19 cellular contexts compared by ENCODE assay signal in genomic region chr6:163732479-163732878, GRCh38.
"Had no signal": no experiment of that assay in that cellular context is flagged by ENCODE, and none has a peak within 500 bp of the region (broad histone marks: within the 10 kb centered on the region; RNA-seq: fewer than 3 reads in every experiment).

No MANE protein-coding gene starts in this region.

- H3K27me3 ChIP-seq: breast epithelium, heart right ventricle, neutrophil, ovary, right atrium auricular region had no signal

- H3K9me3 ChIP-seq: breast epithelium, heart right ventricle, neutrophil, ovary, prostate gland, right atrium auricular region had no signal

- H3K4me3 ChIP-seq: breast epithelium, coronary artery, heart right ventricle, ovary, prostate gland, right atrium auricular region had no signal

- H3K4me1 ChIP-seq: breast epithelium, prostate gland had no signal

- H3K27ac ChIP-seq: breast epithelium, coronary artery, epithelial cell of prostate, heart right ventricle, neutrophil, ovary, prostate gland had no signal

- H3K27ac Mint-ChIP-seq: activated naive CD8-positive, alpha-beta T cell treated with anti-CD3 and anti-CD28 coated beads for 36 hours; endodermal cell; T-helper 17 cell had no signal

- DNase-seq: activated CD4-positive, alpha-beta T cell treated with anti-CD3 and anti-CD28 coated beads for 4 hours; activated CD4-positive, alpha-beta T cell treated with anti-CD3 and anti-CD28 coated beads, Interleukin-2, amount 50 U/mL, for 48 hours; activated CD4-positive, CD25-positive, alpha-beta regulatory T cell; activated naive CD4-positive, alpha-beta T cell treated with Interleukin-2 at 50 U/mL for 16 hours; activated naive CD8-positive, alpha-beta T cell treated with anti-CD3 and anti-CD28 coated beads for 36 hours; activated T-cell treated with anti-CD3 and anti-CD28 coated beads, Interleukin-2, amount 50 U/mL, for 48 hours; heart right ventricle; left ventricle myocardium superior; ovary; stimulated activated CD4-positive, alpha-beta T cell treated with anti-CD3 and anti-CD28 coated beads, Interleukin-4, amount 100 ng/mL, for 24 hours; stimulated activated naive CD4-positive, alpha-beta T cell treated with Interleukin-2 at 50 U/mL for 16 hours; T-helper 17 cell had no signal

- H3K4me3 Mint-ChIP-seq: activated naive CD8-positive, alpha-beta T cell treated with anti-CD3 and anti-CD28 coated beads for 36 hours; endodermal cell; T-helper 17 cell had no signal

- H3K36me3 ChIP-seq: breast epithelium, heart right ventricle, neutrophil, ovary, prostate gland, right atrium auricular region had no signal

- ATAC-seq: heart right ventricle, left ventricle myocardium superior, T-helper 17 cell had no signal

- H3K9me3 Mint-ChIP-seq: activated naive CD8-positive, alpha-beta T cell treated with anti-CD3 and anti-CD28 coated beads for 36 hours; endodermal cell had no signal

- H3K36me3 Mint-ChIP-seq: activated naive CD8-positive, alpha-beta T cell treated with anti-CD3 and anti-CD28 coated beads for 36 hours had no signal
